Comparison of ENCODE assay signal across 11 cellular contexts in the genomic region with DNA sequence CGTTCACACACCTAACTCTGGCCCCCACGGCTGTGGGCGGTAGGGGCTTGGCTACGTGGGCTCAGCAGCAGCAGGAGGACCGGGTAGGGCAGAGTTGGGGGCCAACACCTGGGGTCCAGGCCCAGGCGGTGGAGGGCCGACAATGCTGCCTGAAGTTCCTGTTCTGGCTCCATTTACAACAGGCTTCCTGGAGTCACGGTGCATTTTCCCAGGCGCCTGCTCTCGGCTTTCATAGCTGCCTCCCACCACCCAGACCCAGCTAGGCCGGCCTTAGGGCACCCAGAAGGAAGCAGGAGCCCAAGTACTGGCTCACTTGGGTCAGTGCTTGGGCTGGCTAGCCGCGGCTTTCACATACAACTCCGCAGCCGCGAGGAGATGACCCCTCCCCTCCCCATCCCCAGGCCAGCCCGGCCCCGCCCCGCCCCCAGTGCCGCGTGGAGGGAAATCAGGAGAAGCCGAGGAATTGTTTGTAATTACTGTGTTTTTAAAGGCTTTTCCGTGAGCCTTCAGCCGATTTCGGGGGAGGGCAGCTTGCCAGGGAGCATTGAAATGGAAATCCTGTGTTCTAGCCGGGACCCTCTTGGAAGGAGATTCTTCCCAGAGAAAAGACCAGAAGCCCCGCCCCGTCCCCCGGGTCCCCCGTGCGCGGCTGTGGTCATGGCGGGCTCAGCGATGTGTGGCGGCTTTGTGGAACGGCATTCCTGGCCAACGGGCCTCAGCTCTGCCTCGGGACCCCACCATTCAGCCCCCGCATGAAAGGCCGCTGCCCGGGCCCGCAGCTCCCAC. TPM values are rescaled to one million over a fixed set of nuclear protein-coding genes. Genes with fewer than 3 reads are reported as not detected.
DNase-seq lines count a peak whose midpoint lies in the region; ATAC-seq, FAIRE-seq and TF ChIP-seq lines count a peak whose summit lies in the region.
"Had no signal": no experiment of that assay in that cellular context is flagged by ENCODE, and none has a peak within 500 bp of the region (broad histone marks: within the 10 kb centered on the region; RNA-seq: fewer than 3 reads in every experiment).

No MANE protein-coding gene starts in this region.

- H3K9me3 ChIP-seq in AG04450 (ENCODE audit: control insufficient read depth, insufficient read depth, low read length) (no peaks in the 10 kb centered on the region), adrenal gland (replicated peaks in 1 of 3) (no peaks in the 10 kb centered on the region), pancreas (no peaks in the 10 kb centered on the region)

- intact Hi-C loops in adrenal gland (cut with DNase I) = no loop called here
- intact Hi-C loops in left ventricle myocardium superior (cut with micrococcal nuclease) = no loop called here
- intact Hi-C loops in pancreas (cut with DNase I) = no loop called here

- no peak for TF ChIP-seq POLR2A in adrenal gland (IDR thresholded peaks at IDR 0.05)

- no peak overlapping the region for H3K4me3 ChIP-seq in AG04450 (ENCODE audit: low read depth, low read length)
- no peak overlapping the region for H3K4me3 ChIP-seq in adrenal gland
- no peak overlapping the region for H3K4me3 ChIP-seq in pancreas

- no peak for DNase-seq in AG04450 (ENCODE audit: low read depth, low spot score)
- peak in 1 of 7 donors; percentile 14 for DNase-seq in adrenal gland
- DNase-seq in left ventricle myocardium superior = peak; percentile 66
- DNase-seq in pancreas = peak in 1 of 6 donors; percentile 59
- DNase-seq in NCI-H1105 (lab: John Stamatoyannopoulos, UW) = no peak
- no peak for DNase-seq in activated CD4-positive, alpha-beta T cell treated with anti-CD3 and anti-CD28 coated beads, Interleukin-2, amount 50 U/mL, for 4 hours
- DNase-seq in NCI-H345 (lab: John Stamatoyannopoulos, UW) = no peak
- no peak for DNase-seq in NCI-H1436 (lab: John Stamatoyannopoulos, UW)
- DNase-seq: activated CD8-positive, alpha-beta memory T cell treated with anti-CD3 and anti-CD28 coated beads, Interleukin-2, amount 50 U/mL, for 4 hours; GDM1; NCI-H774 had no signal

- no peaks in the 10 kb centered on the region for H3K36me3 ChIP-seq in adrenal gland (replicated peaks in 1 of 2)
- no peaks in the 10 kb centered on the region for H3K36me3 ChIP-seq in pancreas

- H3K27ac ChIP-seq in AG04450 (ENCODE audit: low read depth, low read length) (peak overlapping the region; percentile 65), adrenal gland (peak overlapping the region in 3 of 5 donors; percentile 22 to 79 (median 71)), pancreas (peak overlapping the region in 1 of 4 donors; percentile 12)

- no peaks in the 10 kb centered on the region for H3K4me1 ChIP-seq in adrenal gland (replicated peaks in 1 of 2)
- no peaks in the 10 kb centered on the region for H3K4me1 ChIP-seq in pancreas

- POLR2A ChIA-PET in AG04450 (lab: Yijun Ruan, JAX) = interaction anchor here (1.2 kb wide), 1 partner anchor 308 kb away, joined by 4 read pairs; a partner anchor contains a TSS

- CTCF ChIA-PET in AG04450 (lab: Charles Lee) = interaction anchor here (0.6 to 2.0 kb wide), 5 partner anchors 21 to 309 kb away, joined by 3 to 5 read pairs (median 3); no protein-coding TSS in a partner anchor

- ATAC-seq in left ventricle myocardium superior = peak; percentile 83
- ATAC-seq in pancreas = peak in 3 of 4 donors; percentile 31 to 61 (median 33)

- H3K27me3 ChIP-seq in AG04450 (ENCODE audit: control insufficient read depth, insufficient read depth, low read length) = no peaks in the 10 kb centered on the region
- H3K27me3 ChIP-seq in adrenal gland = peaks cover 14% of the 10 kb centered on the region
- H3K27me3 ChIP-seq in pancreas = no peaks in the 10 kb centered on the region

- 27 to 48% (median 38%) methylated on average over 2 to 42 of the region's 42 CpGs for WGBS in adrenal gland, 4 donors
- WGBS in pancreas, 2 donors = 34 to 51% methylated on average over 42 of the region's 42 CpGs

- no peak for FAIRE-seq in pancreas (lab: Jason Lieb, UNC)

- no peak for TF ChIP-seq CTCF in AG04450 (IDR thresholded peaks at IDR 0.05; ENCODE audit: low read depth, low read length)
- TF ChIP-seq CTCF in adrenal gland (IDR thresholded peaks at IDR 0.05) = no peak
- TF ChIP-seq CTCF in pancreas (IDR thresholded peaks at IDR 0.05) = no peak

RNA-seq across cellular contexts. Expression of a gene that starts 28.5 kb away (rescaled TPM):
- 25.7 and 30.7 TPM in 2 replicates for polyA plus RNA-seq in AG04450 (2011; rRNA removed)
- polyA minus RNA-seq in AG04450 (2011; rRNA and poly(A)+ RNA removed) = 29.3 and 32.8 TPM in 2 replicates
- total RNA-seq in adrenal gland = 10 to 100 TPM; 16.7 to 27.6 (median 23.4) TPM
- polyA plus RNA-seq in adrenal gland = 10 to 100 TPM in 1 of 3 donors, 1 to 10 TPM in 2; 4.7 to 46.1 (median 7.3) TPM
- 11.7 TPM for total RNA-seq in left ventricle myocardium superior
- total RNA-seq in pancreas = 10 to 100 TPM in 3 of 6 donors, 1 to 10 TPM in 3; 6.1 to 20.0 (median 8.8) TPM
- 10 to 100 TPM in 1 of 2 donors, 1 to 10 TPM in 1; 5.4 to 16.6 TPM for polyA plus RNA-seq in pancreas
